Comparison of ENCODE assay signal across 2 cellular contexts in the genomic region with DNA sequence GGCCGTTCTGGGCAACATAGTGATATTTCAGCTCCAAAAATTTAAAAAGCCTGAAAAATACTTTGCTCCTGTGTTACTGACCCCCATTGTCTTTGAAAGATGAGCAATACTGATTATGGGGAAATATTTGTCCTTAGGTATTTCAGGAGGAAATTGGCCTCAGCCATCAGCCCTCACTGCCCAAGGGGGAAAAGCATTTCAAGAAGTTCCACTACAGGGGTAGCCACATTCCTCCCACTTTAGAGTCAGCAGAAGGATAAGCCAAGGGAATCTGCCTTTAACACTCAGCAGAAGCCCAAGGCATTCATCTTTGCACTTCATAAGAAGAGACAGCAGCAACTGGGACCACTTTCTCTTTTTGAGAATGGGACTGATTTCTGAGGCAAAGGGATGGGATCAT.
TF ChIP-seq lines count a peak whose summit lies in the region.

No MANE protein-coding gene starts in this region.

TF ChIP-seq in IMR-90, 13 proteins besides CTCF, POLR2A, EP300 and RAD21:
- no peak for TF ChIP-seq NFE2L2 (IDR thresholded peaks at IDR 0.05; ENCODE audit: low read depth, low read length)
- no peak for TF ChIP-seq CEBPB (IDR thresholded peaks at IDR 0.05; ENCODE audit: low read depth, low read length)
- TF ChIP-seq, protein P1, sequence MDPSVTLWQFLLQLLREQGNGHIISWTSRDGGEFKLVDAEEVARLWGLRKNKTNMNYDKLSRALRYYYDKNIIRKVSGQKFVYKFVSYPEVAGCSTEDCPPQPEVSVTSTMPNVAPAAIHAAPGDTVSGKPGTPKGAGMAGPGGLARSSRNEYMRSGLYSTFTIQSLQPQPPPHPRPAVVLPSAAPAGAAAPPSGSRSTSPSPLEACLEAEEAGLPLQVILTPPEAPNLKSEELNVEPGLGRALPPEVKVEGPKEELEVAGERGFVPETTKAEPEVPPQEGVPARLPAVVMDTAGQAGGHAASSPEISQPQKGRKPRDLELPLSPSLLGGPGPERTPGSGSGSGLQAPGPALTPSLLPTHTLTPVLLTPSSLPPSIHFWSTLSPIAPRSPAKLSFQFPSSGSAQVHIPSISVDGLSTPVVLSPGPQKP (IDR thresholded peaks at IDR 0.05; ENCODE audit: borderline replicate concordance, low read depth, low read length), result no peak
- no peak for TF ChIP-seq FOS (IDR thresholded peaks at IDR 0.05; ENCODE audit: low read depth, low read length)
- no peak for TF ChIP-seq MAFK (IDR thresholded peaks at IDR 0.05; ENCODE audit: low read depth, low read length)
- TF ChIP-seq MAZ (IDR thresholded peaks at IDR 0.05; ENCODE audit: borderline replicate concordance, low read depth, low read length), result no peak
- no peak for TF ChIP-seq CHD1 (IDR thresholded peaks at IDR 0.05; ENCODE audit: low read depth, low read length)
- TF ChIP-seq RFX5 (IDR thresholded peaks at IDR 0.05; ENCODE audit: low read depth, low read length), result no peak
- no peak for TF ChIP-seq SMC3 (IDR thresholded peaks at IDR 0.05; ENCODE audit: low read depth, low read length)
- no peak for TF ChIP-seq BHLHE40 (IDR thresholded peaks at IDR 0.05; ENCODE audit: low read depth, low read length)
- TF ChIP-seq MXI1 (IDR thresholded peaks at IDR 0.05; ENCODE audit: borderline replicate concordance, low read depth, low read length), result no peak
- no peak for TF ChIP-seq RCOR1 (IDR thresholded peaks at IDR 0.05; ENCODE audit: insufficient replicate concordance, low read length)
- TF ChIP-seq, protein P2, sequence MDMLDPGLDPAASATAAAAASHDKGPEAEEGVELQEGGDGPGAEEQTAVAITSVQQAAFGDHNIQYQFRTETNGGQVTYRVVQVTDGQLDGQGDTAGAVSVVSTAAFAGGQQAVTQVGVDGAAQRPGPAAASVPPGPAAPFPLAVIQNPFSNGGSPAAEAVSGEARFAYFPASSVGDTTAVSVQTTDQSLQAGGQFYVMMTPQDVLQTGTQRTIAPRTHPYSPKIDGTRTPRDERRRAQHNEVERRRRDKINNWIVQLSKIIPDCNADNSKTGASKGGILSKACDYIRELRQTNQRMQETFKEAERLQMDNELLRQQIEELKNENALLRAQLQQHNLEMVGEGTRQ (IDR thresholded peaks at IDR 0.05; ENCODE audit: low read depth, low read length), result no peak
TF ChIP-seq in IMR-90: peak in this region for 0.

TF ChIP-seq in K562, 482 proteins besides CTCF, POLR2A, EP300 and RAD21:
- no peak for TF ChIP-seq ZNF174 (CRISPR knock-in tag; IDR thresholded peaks at IDR 0.05)
- TF ChIP-seq RB1 (IDR thresholded peaks at IDR 0.05; ENCODE audit: low read depth), result no peak
- TF ChIP-seq ZNF584 (CRISPR knock-in tag; IDR thresholded peaks at IDR 0.05; ENCODE audit: low read depth), result no peak
- no peak for TF ChIP-seq BRF1 (IDR thresholded peaks at IDR 0.05; ENCODE audit: borderline replicate concordance, extremely low read depth, insufficient read length)
- TF ChIP-seq DPF2 (IDR thresholded peaks at IDR 0.05), result no peak
- TF ChIP-seq MED1 (CRISPR knock-in tag; IDR thresholded peaks at IDR 0.05; ENCODE audit: borderline replicate concordance), result no peak
- no peak for TF ChIP-seq SOX6 (IDR thresholded peaks at IDR 0.05)
- no peak for TF ChIP-seq CCAR2 (IDR thresholded peaks at IDR 0.05; ENCODE audit: low read depth, low read length)
- TF ChIP-seq CBFB (CRISPR knock-in tag; IDR thresholded peaks at IDR 0.05), result no peak
- no peak for TF ChIP-seq ZNF583 (CRISPR knock-in tag; IDR thresholded peaks at IDR 0.05)
- no peak for TF ChIP-seq CBX3 (IDR thresholded peaks at IDR 0.05; ENCODE audit: borderline replicate concordance in 1 of 2, low read length in 2 of 2)
- no peak for TF ChIP-seq ZNF197 (CRISPR knock-in tag; IDR thresholded peaks at IDR 0.05; ENCODE audit: low read depth)
- no peak for TF ChIP-seq SMC3 (conservative IDR thresholded peaks at IDR 0.05; ENCODE audit: insufficient read depth, low read depth, low read length)
- TF ChIP-seq BMI1 (IDR thresholded peaks at IDR 0.05; ENCODE audit: low read length), result no peak
- TF ChIP-seq SMAD3 (CRISPR knock-in tag; conservative IDR thresholded peaks at IDR 0.05), result no peak
- TF ChIP-seq NR3C1 (CRISPR knock-in tag; IDR thresholded peaks at IDR 0.05), result no peak
- TF ChIP-seq ZNF76 (CRISPR knock-in tag; IDR thresholded peaks at IDR 0.05; ENCODE audit: borderline replicate concordance), result no peak
- TF ChIP-seq, protein P3, sequence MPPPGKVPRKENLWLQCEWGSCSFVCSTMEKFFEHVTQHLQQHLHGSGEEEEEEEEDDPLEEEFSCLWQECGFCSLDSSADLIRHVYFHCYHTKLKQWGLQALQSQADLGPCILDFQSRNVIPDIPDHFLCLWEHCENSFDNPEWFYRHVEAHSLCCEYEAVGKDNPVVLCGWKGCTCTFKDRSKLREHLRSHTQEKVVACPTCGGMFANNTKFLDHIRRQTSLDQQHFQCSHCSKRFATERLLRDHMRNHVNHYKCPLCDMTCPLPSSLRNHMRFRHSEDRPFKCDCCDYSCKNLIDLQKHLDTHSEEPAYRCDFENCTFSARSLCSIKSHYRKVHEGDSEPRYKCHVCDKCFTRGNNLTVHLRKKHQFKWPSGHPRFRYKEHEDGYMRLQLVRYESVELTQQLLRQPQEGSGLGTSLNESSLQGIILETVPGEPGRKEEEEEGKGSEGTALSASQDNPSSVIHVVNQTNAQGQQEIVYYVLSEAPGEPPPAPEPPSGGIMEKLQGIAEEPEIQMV (tag; conservative IDR thresholded peaks at IDR 0.05; ENCODE audit: low read depth), result no peak
- no peak for TF ChIP-seq CHD4 (IDR thresholded peaks at IDR 0.05; ENCODE audit: insufficient read depth, insufficient replicate concordance, low read depth, low read length, poor library complexity, severe bottlenecking)
TF ChIP-seq in K562: peak in this region for 0.
